1 cellular context compared by ENCODE assay signal in genomic region chr7:100914879-100915442, GRCh38.
TF ChIP-seq lines count a peak whose summit lies in the region.

No MANE protein-coding gene starts in this region.

TF ChIP-seq in A549, 52 proteins besides CTCF, POLR2A, EP300 and RAD21:
- no peak for TF ChIP-seq CEBPB (IDR thresholded peaks at IDR 0.05)
- TF ChIP-seq NR3C1 (IDR thresholded peaks at IDR 0.05), result no peak
- no peak for TF ChIP-seq ATOH8 (CRISPR knock-in tag; IDR thresholded peaks at IDR 0.05; ENCODE audit: low read depth)
- no peak for TF ChIP-seq FOSL2 (IDR thresholded peaks at IDR 0.05)
- TF ChIP-seq FOSL2 (CRISPR knock-in tag; IDR thresholded peaks at IDR 0.05), result peak; percentile 42
- 0 out of 2 replicates have a peak, but pooled peaks have one; percentile 15 for TF ChIP-seq MAX (IDR thresholded peaks at IDR 0.05)
TF ChIP-seq in A549: peak in this region for 2.
